In the genomic region with DNA sequence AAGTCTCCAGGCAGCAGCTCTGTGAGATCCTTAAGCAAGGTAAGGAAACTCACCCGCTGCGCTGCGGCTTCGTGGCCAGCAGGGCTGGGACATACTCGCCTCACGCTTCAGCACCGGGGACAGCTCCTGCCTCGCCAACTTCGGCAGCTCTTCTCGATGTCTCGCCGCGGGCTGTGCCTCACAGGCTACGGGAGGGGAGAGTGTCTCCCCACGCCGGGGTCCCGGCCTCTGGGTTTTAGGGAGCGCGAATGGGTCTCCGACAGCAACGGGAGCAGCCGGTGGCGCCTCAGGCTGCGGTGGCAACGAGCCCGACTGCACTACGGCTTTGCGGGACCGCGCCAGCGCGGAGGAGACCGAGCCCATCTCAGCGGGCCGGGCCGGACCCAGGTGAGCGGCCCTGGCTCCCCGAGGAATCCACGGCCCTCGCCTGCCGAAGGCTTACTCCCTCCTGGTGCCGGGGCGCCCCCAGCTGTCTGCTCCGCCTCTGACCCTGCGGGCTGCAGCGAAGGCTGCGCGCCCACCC, we compare ENCODE assay signal across 8 cellular contexts.
DNase-seq lines count a peak whose midpoint lies in the region; ATAC-seq and TF ChIP-seq lines count a peak whose summit lies in the region.

No MANE protein-coding gene starts in this region.

- H3K9me3 ChIP-seq in heart right ventricle (peaks cover 0 to 14% (median 0%) of the 10 kb centered on the region in 11 donors), psoas muscle (no peaks in the 10 kb centered on the region)

- H3K36me3 ChIP-seq in heart right ventricle (no peaks in the 10 kb centered on the region), psoas muscle (ENCODE audit: insufficient read depth in 1 of 2, low read depth in 1 of 2) (no peaks in the 10 kb centered on the region)

- WGBS in heart right ventricle, 2 donors, result 3 to 7% methylated on average over 48 of the region's 48 CpGs
- 2 to 5% (median 3%) methylated on average over 38 to 48 of the region's 48 CpGs for WGBS in psoas muscle, 3 donors

- intact Hi-C loops in heart right ventricle (cut with DNase I) (no loop called here), psoas muscle (cut with DNase I) (no loop called here)

- H3K27ac ChIP-seq in heart right ventricle, result no peak overlapping the region
- H3K27ac ChIP-seq in psoas muscle, result no peak overlapping the region

- TF ChIP-seq CTCF in heart right ventricle (IDR thresholded peaks at IDR 0.05) (peak in 6 of 9 donors; percentile 6 to 39 (median 35)), psoas muscle (IDR thresholded peaks at IDR 0.05) (peak; percentile 17)

- peak; percentile 94 for ATAC-seq in HG03103 (IDR thresholded peaks at IDR 0.05; ENCODE audit: low read depth, unreplicated experiment)
- peak; percentile 71 to 93 (median 80) for ATAC-seq in heart right ventricle
- ATAC-seq in psoas muscle, result peak in 3 of 4 donors; percentile 68 to 73 (median 73)
- no peak for ATAC-seq in GM19397 (IDR thresholded peaks at IDR 0.05; ENCODE audit: unreplicated experiment)

- H3K4me1 ChIP-seq in heart right ventricle, result peaks cover 0 to 6% (median 4%) of the 10 kb centered on the region in 9 donors
- no peaks in the 10 kb centered on the region for H3K4me1 ChIP-seq in psoas muscle

- H3K4me3 ChIP-seq in heart right ventricle (peak overlapping the region in 3 of 10 donors; percentile 3 to 17 (median 5)), psoas muscle (no peak overlapping the region)

- H3K27me3 ChIP-seq in heart right ventricle, result peaks cover 10 to 78% (median 65%) of the 10 kb centered on the region in 7 donors
- peaks cover 0 to 52% (median 12%) of the 10 kb centered on the region in 3 donors for H3K27me3 ChIP-seq in psoas muscle (ENCODE audit: insufficient read depth in 3 of 3, low read length in 2 of 3)

- DNase-seq in ELR (ENCODE audit: low read depth), result peak; percentile 79
- DNase-seq in RKO (ENCODE audit: low spot score), result peak; percentile 39
- peak; percentile 62 for DNase-seq in activated naive CD4-positive, alpha-beta T cell treated with anti-CD3 and anti-CD28 coated beads, Interleukin-2, amount 50 U/mL, for 16 hours
- peak; percentile 77 to 83 for DNase-seq in heart right ventricle
- DNase-seq in psoas muscle, result peak; percentile 71 to 81
- DNase-seq in cortex of kidney (lab: John Stamatoyannopoulos, UW), result no peak
